In the genomic region with DNA sequence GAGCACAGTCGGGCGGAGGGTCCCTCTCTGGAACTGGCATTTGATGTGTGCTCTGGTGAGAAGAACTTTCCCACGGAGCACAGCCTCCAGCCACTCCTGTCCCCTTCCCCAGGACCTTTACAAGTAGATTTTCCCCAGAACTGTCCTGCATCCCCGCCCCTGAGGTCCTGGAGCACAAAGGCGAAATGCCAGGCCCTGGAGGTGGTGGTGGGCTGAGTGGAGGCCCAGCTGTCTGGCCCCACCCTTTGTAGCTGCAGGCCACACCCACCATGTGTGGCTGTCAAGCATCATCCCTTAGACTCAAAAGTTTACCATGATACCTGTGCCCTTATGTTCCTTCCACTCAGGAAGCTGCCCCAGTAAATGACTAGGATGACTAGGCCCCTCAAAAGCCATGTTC, we compare ENCODE assay signal across 28 cellular contexts. TPM values are rescaled to one million over a fixed set of nuclear protein-coding genes. Genes with fewer than 3 reads are reported as not detected.
DNase-seq lines count a peak whose midpoint lies in the region; ATAC-seq lines count a peak whose summit lies in the region.
"Had no signal": no experiment of that assay in that cellular context is flagged by ENCODE, and none has a peak within 500 bp of the region (broad histone marks: within the 10 kb centered on the region; RNA-seq: fewer than 3 reads in every experiment).

No MANE protein-coding gene starts in this region.

- H3K27me3 Mint-ChIP-seq in CD4-positive, CD25-positive, alpha-beta regulatory T cell = no peaks in the 10 kb centered on the region
- H3K27me3 Mint-ChIP-seq in CD4-positive, alpha-beta memory T cell = no peaks in the 10 kb centered on the region
- no peaks in the 10 kb centered on the region for H3K27me3 Mint-ChIP-seq in T-cell
- no peaks in the 10 kb centered on the region for H3K27me3 Mint-ChIP-seq in naive thymus-derived CD4-positive, alpha-beta T cell
- H3K27me3 Mint-ChIP-seq: central memory CD8-positive, alpha-beta T cell; effector memory CD8-positive, alpha-beta T cell had no signal

- intact Hi-C loops in CD4-positive, alpha-beta memory T cell (cut with micrococcal nuclease) = no loop called here
- intact Hi-C loops in naive thymus-derived CD4-positive, alpha-beta T cell (cut with micrococcal nuclease) = no loop called here

- peaks cover 17% of the 10 kb centered on the region for H3K4me1 ChIP-seq in CD4-positive, CD25-positive, alpha-beta regulatory T cell (ENCODE audit: control insufficient read depth, insufficient read depth, low read length, poor library complexity, severe bottlenecking)
- peaks cover 50% of the 10 kb centered on the region for H3K4me1 ChIP-seq in CD4-positive, alpha-beta memory T cell (ENCODE audit: insufficient read depth, low read length)
- peaks cover 12 to 28% of the 10 kb centered on the region in 2 donors for H3K4me1 ChIP-seq in naive thymus-derived CD4-positive, alpha-beta T cell (ENCODE audit: control insufficient read depth in 2 of 2, insufficient read depth in 2 of 2, low read length in 2 of 2)
- H3K4me1 ChIP-seq: adrenal gland, sigmoid colon, transverse colon had no signal

- no peak overlapping the region for H3K4me3 Mint-ChIP-seq in CD4-positive, CD25-positive, alpha-beta regulatory T cell
- no peak overlapping the region for H3K4me3 Mint-ChIP-seq in CD4-positive, alpha-beta memory T cell
- H3K4me3 Mint-ChIP-seq in T-cell = no peak overlapping the region
- H3K4me3 Mint-ChIP-seq in naive thymus-derived CD4-positive, alpha-beta T cell = no peak overlapping the region
- H3K4me3 Mint-ChIP-seq: activated naive CD4-positive, alpha-beta T cell treated with anti-CD3 and anti-CD28 coated beads for 36 hours; central memory CD8-positive, alpha-beta T cell; effector memory CD8-positive, alpha-beta T cell; T-helper 1 cell treated with Interleukin-12 subunit alpha and Interleukin-12 subunit beta and Interleukin-4 antibody, amounts not matched to agents 30 μg/mL and 1 μg/mL, for 36 hours had no signal

- no peaks in the 10 kb centered on the region for H3K9me3 ChIP-seq in CD4-positive, CD25-positive, alpha-beta regulatory T cell (ENCODE audit: control insufficient read depth in 2 of 2, low read length in 2 of 2)
- H3K9me3 ChIP-seq in CD4-positive, alpha-beta memory T cell (ENCODE audit: control insufficient read depth in 1 of 2, low read length in 2 of 2) = no peaks in the 10 kb centered on the region
- H3K9me3 ChIP-seq in naive thymus-derived CD4-positive, alpha-beta T cell (ENCODE audit: control insufficient read depth in 2 of 3, low read length in 3 of 3) = no peaks in the 10 kb centered on the region
- H3K9me3 ChIP-seq: adrenal gland, body of pancreas, psoas muscle, sigmoid colon, transverse colon had no signal

- peaks cover 0 to 2% (median 0%) of the 10 kb centered on the region in 7 donors for H3K9me3 Mint-ChIP-seq in CD4-positive, CD25-positive, alpha-beta regulatory T cell
- no peaks in the 10 kb centered on the region for H3K9me3 Mint-ChIP-seq in CD4-positive, alpha-beta memory T cell
- H3K9me3 Mint-ChIP-seq in T-cell = no peaks in the 10 kb centered on the region
- no peaks in the 10 kb centered on the region for H3K9me3 Mint-ChIP-seq in naive thymus-derived CD4-positive, alpha-beta T cell
- H3K9me3 Mint-ChIP-seq: activated naive CD4-positive, alpha-beta T cell treated with anti-CD3 and anti-CD28 coated beads for 36 hours; central memory CD8-positive, alpha-beta T cell; effector memory CD8-positive, alpha-beta T cell; T-helper 1 cell treated with Interleukin-12 subunit alpha and Interleukin-12 subunit beta and Interleukin-4 antibody, amounts not matched to agents 30 μg/mL and 1 μg/mL, for 36 hours had no signal

- H3K36me3 ChIP-seq in CD4-positive, CD25-positive, alpha-beta regulatory T cell (ENCODE audit: control insufficient read depth, insufficient read depth, low read length) = peaks cover 57% of the 10 kb centered on the region
- peaks cover 47% of the 10 kb centered on the region for H3K36me3 ChIP-seq in CD4-positive, alpha-beta memory T cell (ENCODE audit: insufficient read depth, low read length)
- peaks cover 0 to 68% (median 7%) of the 10 kb centered on the region in 3 experiments for H3K36me3 ChIP-seq in naive thymus-derived CD4-positive, alpha-beta T cell (ENCODE audit: control insufficient read depth in 2 of 3, insufficient read depth in 3 of 3, low read length in 3 of 3)

- no peak for ATAC-seq in CD4-positive, CD25-positive, alpha-beta regulatory T cell (ENCODE audit: low read depth in 2 of 2)
- ATAC-seq in T-cell (replicated peaks in 1 of 4) (no peak), GM21619 (IDR thresholded peaks at IDR 0.05; ENCODE audit: unreplicated experiment) (no peak)
- no peak for ATAC-seq in naive thymus-derived CD4-positive, alpha-beta T cell
- ATAC-seq: activated CD4-positive, CD25-positive, alpha-beta regulatory T cell treated with anti-CD3 and anti-CD28 coated beads, Interleukin-2, amount 50 U/mL, for 24 hours; body of pancreas; effector memory CD8-positive, alpha-beta T cell; HCT116; left lobe of liver; psoas muscle had no signal

- CTCF ChIA-PET in CD4-positive, alpha-beta memory T cell (lab: Charles Lee; ENCODE audit: partially characterized antibody) = no interaction called here
- CTCF ChIA-PET in T-cell (lab: Charles Lee) = interaction anchor here in 1 of 2 donors (0.6 kb wide), 1 partner anchor 25 kb away, joined by 4 read pairs; no protein-coding TSS in a partner anchor
- CTCF ChIA-PET in naive thymus-derived CD4-positive, alpha-beta T cell (lab: Charles Lee) = no interaction called here

- H3K27me3 ChIP-seq in CD4-positive, CD25-positive, alpha-beta regulatory T cell (ENCODE audit: control insufficient read depth, insufficient read depth, low read length) = no peaks in the 10 kb centered on the region
- H3K27me3 ChIP-seq in CD4-positive, alpha-beta memory T cell (ENCODE audit: insufficient read depth, low read length) = no peaks in the 10 kb centered on the region
- H3K27me3 ChIP-seq in naive thymus-derived CD4-positive, alpha-beta T cell (ENCODE audit: control insufficient read depth in 2 of 2, insufficient read depth in 2 of 2, low read length in 2 of 2) = no peaks in the 10 kb centered on the region
- H3K27me3 ChIP-seq: adrenal gland, body of pancreas, sigmoid colon, transverse colon had no signal

- H3K36me3 Mint-ChIP-seq in CD4-positive, CD25-positive, alpha-beta regulatory T cell = peaks cover 26% of the 10 kb centered on the region
- peaks cover 47 to 65% of the 10 kb centered on the region in 2 donors for H3K36me3 Mint-ChIP-seq in CD4-positive, alpha-beta memory T cell
- peaks cover 57% of the 10 kb centered on the region for H3K36me3 Mint-ChIP-seq in T-cell
- H3K36me3 Mint-ChIP-seq in naive thymus-derived CD4-positive, alpha-beta T cell = peaks cover 20 to 62% (median 25%) of the 10 kb centered on the region in 5 donors

- peaks cover 5 to 49% (median 20%) of the 10 kb centered on the region in 4 donors for H3K4me1 Mint-ChIP-seq in CD4-positive, CD25-positive, alpha-beta regulatory T cell
- H3K4me1 Mint-ChIP-seq in CD4-positive, alpha-beta memory T cell = peaks cover 38 to 60% (median 50%) of the 10 kb centered on the region in 4 donors
- peaks cover 49 to 55% (median 55%) of the 10 kb centered on the region in 3 donors for H3K4me1 Mint-ChIP-seq in T-cell
- peaks cover 21 to 59% (median 40%) of the 10 kb centered on the region in 7 donors for H3K4me1 Mint-ChIP-seq in naive thymus-derived CD4-positive, alpha-beta T cell

- no peak for DNase-seq in CD4-positive, CD25-positive, alpha-beta regulatory T cell
- DNase-seq in CD4-positive, alpha-beta memory T cell = no peak
- no peak for DNase-seq in T-cell
- no peak for DNase-seq in naive thymus-derived CD4-positive, alpha-beta T cell
- no peak for DNase-seq in NCI-H2171 treated with DMSO at 0.1 percent for 48 hours (lab: John Stamatoyannopoulos, UW)
- no peak for DNase-seq in HUDEP-2 (lab: John Stamatoyannopoulos, UW; ENCODE audit: unreplicated experiment in 76 of 76)
- DNase-seq: activated naive CD4-positive, alpha-beta T cell treated with anti-CD3 and anti-CD28 coated beads for 36 hours; activated T-cell treated with anti-CD3 and anti-CD28 coated beads, Interleukin-2, amount 50 U/mL, for 48 hours; adrenal gland; body of pancreas; effector memory CD8-positive, alpha-beta T cell; mesenchymal stem cell; MV-4-11; NCI-H146; NCI-H2107; NCI-H510A; nucleus accumbens; sigmoid colon; stimulated activated CD4-positive, alpha-beta T cell treated with anti-CD3 and anti-CD28 coated beads, Interleukin-4, amount 100 ng/mL, for 1 hour; transverse colon had no signal

- no peak overlapping the region for H3K4me3 ChIP-seq in CD4-positive, CD25-positive, alpha-beta regulatory T cell (ENCODE audit: low read depth, low read length)
- H3K4me3 ChIP-seq in CD4-positive, alpha-beta memory T cell (ENCODE audit: low read length in 2 of 2) = no peak overlapping the region
- H3K4me3 ChIP-seq in naive thymus-derived CD4-positive, alpha-beta T cell (ENCODE audit: low read length) = no peak overlapping the region
- H3K4me3 ChIP-seq: adrenal gland, body of pancreas, psoas muscle, sigmoid colon, SK-N-MC, transverse colon had no signal

- POLR2A ChIA-PET in CD4-positive, alpha-beta memory T cell (lab: Charles Lee; ENCODE audit: partially characterized antibody) = interaction anchor here (0.8 to 4.9 kb wide), 3 partner anchors 12 to 48 kb away, joined by 3 to 30 read pairs (median 6); no protein-coding TSS in a partner anchor
- POLR2A ChIA-PET in T-cell (lab: Charles Lee) = no interaction called here
- POLR2A ChIA-PET in naive thymus-derived CD4-positive, alpha-beta T cell (lab: Charles Lee) = interaction anchor here (0.5 to 1.5 kb wide), 4 partner anchors 9 to 132 kb away, joined by 3 to 7 read pairs (median 4); no protein-coding TSS in a partner anchor

- H3K27ac Mint-ChIP-seq in CD4-positive, CD25-positive, alpha-beta regulatory T cell = peak overlapping the region; percentile 33 to 87 (median 64)
- peak overlapping the region in 6 of 7 donors; percentile 42 to 88 (median 69) for H3K27ac Mint-ChIP-seq in CD4-positive, alpha-beta memory T cell
- peak overlapping the region; percentile 68 to 82 for H3K27ac Mint-ChIP-seq in T-cell
- H3K27ac Mint-ChIP-seq in naive thymus-derived CD4-positive, alpha-beta T cell = peak overlapping the region in 7 of 9 donors; percentile 46 to 83 (median 55)
- H3K27ac Mint-ChIP-seq: activated naive CD4-positive, alpha-beta T cell treated with anti-CD3 and anti-CD28 coated beads for 36 hours; T-helper 1 cell treated with Interleukin-12 subunit alpha and Interleukin-12 subunit beta and Interleukin-4 antibody, amounts not matched to agents 30 μg/mL and 1 μg/mL, for 36 hours had no signal

- H3K27ac ChIP-seq in CD4-positive, CD25-positive, alpha-beta regulatory T cell (ENCODE audit: insufficient read depth, low read length, poor library complexity, severe bottlenecking) = no peak overlapping the region
- no peak overlapping the region for H3K27ac ChIP-seq in CD4-positive, alpha-beta memory T cell (ENCODE audit: low read depth, low read length)
- H3K27ac ChIP-seq in naive thymus-derived CD4-positive, alpha-beta T cell (ENCODE audit: low read depth, low read length) = no peak overlapping the region
- H3K27ac ChIP-seq: adrenal gland, body of pancreas, psoas muscle, sigmoid colon, SK-N-MC, transverse colon had no signal

RNA-seq across cellular contexts. Expression of gene PLD6, which starts 37.7 kb away (rescaled TPM):
- 9.4 TPM for total RNA-seq in CD4-positive, CD25-positive, alpha-beta regulatory T cell
- 10 to 100 TPM in 3 of 4 donors, 1 to 10 TPM in 1; 8.9 to 19.3 (median 16.0) TPM for polyA plus RNA-seq in CD4-positive, CD25-positive, alpha-beta regulatory T cell
- total RNA-seq in CD4-positive, alpha-beta memory T cell = 10 to 100 TPM; 12.8 to 13.9 TPM
- polyA plus RNA-seq in CD4-positive, alpha-beta memory T cell = 10 to 100 TPM; 18.4 to 26.6 TPM
- 10 to 100 TPM in 4 of 5 donors, 1 to 10 TPM in 1; 7.3 to 18.3 (median 11.1) TPM for total RNA-seq in T-cell
- 10 to 100 TPM in 3 of 5 experiments, 1 to 10 TPM in 2; 6.2 to 13.9 (median 12.1) TPM for total RNA-seq in naive thymus-derived CD4-positive, alpha-beta T cell
- 10 to 100 TPM; 11.0 to 16.4 TPM for polyA plus RNA-seq in naive thymus-derived CD4-positive, alpha-beta T cell

Comparison
In these comparisons a context has a peak if more than half of its experiments do, and no peak if none do; other contexts are left out.
1. POLR2A ChIA-PET loops: an anchor here in CD4-positive, alpha-beta memory T cell (0.8 to 4.9 kb wide) and naive thymus-derived CD4-positive, alpha-beta T cell (0.5 to 1.5 kb wide); none called in T-cell.